14 cellular contexts compared by ENCODE assay signal in the genomic region with DNA sequence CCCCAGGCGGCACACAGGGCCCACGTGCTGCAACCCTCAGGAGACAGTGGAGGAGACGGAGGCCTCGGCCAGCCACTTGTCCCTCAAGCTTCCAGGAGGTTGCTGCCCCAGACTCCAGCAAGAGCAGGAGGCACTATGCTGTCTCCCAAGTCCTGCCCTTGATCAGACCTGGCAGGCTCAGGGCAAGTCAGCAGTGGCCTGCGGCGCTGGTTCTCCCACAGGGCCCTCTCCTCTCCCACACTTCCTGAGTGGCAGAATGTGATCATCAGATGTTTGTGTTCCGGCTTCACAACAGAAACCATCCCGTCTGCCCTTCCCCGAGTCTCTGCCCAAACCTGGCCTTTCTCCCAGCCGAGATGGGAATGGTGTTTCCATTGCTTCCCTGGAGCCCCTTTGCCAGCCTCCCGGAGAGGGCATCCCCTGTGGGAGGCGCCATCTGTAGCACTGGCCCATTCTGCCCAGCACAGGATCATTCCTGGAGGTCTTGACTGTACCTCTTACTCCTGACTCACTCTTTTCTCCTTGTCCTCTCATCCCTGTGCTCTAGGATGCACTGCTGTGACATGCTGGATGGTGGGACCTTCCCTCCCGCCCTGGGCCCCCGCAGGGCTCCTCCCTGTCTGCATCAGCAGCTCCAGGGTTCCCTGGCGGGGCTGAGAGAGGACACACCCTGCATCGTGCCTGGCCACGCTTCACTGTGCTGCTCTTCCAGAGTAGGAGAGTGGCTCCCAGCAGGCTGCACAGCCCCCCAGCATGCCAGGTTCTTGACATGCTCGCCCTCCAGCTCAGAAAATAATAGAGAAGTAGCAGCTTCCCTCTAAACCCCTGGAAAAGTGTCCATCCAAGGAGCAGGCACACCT.
"Had no signal": no experiment of that assay in that cellular context is flagged by ENCODE, and none has a peak within 500 bp of the region (broad histone marks: within the 10 kb centered on the region; RNA-seq: fewer than 3 reads in every experiment).

No MANE protein-coding gene starts in this region.

- H3K27ac ChIP-seq: adrenal gland, cardiac muscle cell, esophagus muscularis mucosa, hepatocyte, left ventricle myocardium inferior, psoas muscle, sigmoid colon had no signal

- DNase-seq: activated CD4-positive, alpha-beta T cell treated with anti-CD3 and anti-CD28 coated beads, Interleukin-2, amount 50 U/mL, for 1 hour; activated CD4-positive, CD25-positive, alpha-beta regulatory T cell; activated T-cell treated with anti-CD3 and anti-CD28 coated beads for 4 hours; adrenal gland; left ventricle myocardium inferior; mesendoderm; psoas muscle; sigmoid colon; stimulated activated CD4-positive, alpha-beta T cell treated with anti-CD3 and anti-CD28 coated beads, Interleukin-1b, Interleukin-23, amount 100 ng/mL, for 48 hours; T-helper 17 cell had no signal

- ATAC-seq: natural killer cell treated with Interleukin-12 subunit alpha and Interleukin-12 subunit beta and Interleukin-15 and Interleukin-18, amount 100 ng/mL, for 72 hours; psoas muscle; T-helper 17 cell had no signal
